In genomic region chr1:115338457-115338820, GRCh38 we compare ENCODE assay signal across 15 cellular contexts. TPM values are rescaled to one million over a fixed set of nuclear protein-coding genes. Genes with fewer than 3 reads are reported as not detected.
DNase-seq lines count a peak whose midpoint lies in the region; ATAC-seq, FAIRE-seq and TF ChIP-seq lines count a peak whose summit lies in the region.
"Had no signal": no experiment of that assay in that cellular context is flagged by ENCODE, and none has a peak within 500 bp of the region (broad histone marks: within the 10 kb centered on the region; RNA-seq: fewer than 3 reads in every experiment).

No MANE protein-coding gene starts in this region.

- H2BK5ac ChIP-seq in H1 (ENCODE audit: low read depth, low read length), result no peak overlapping the region

- H2BK12ac ChIP-seq in H1 (ENCODE audit: low read depth, low read length), result no peak overlapping the region

- H3K4me1 ChIP-seq in HUES64 (ENCODE audit: insufficient read depth, low read length) (no peaks in the 10 kb centered on the region), H1 (replicated peaks in 1 of 4; ENCODE audit: control insufficient read depth in 3 of 4, insufficient read depth in 4 of 4, low read length in 3 of 4) (peaks cover 0 to 7% (median 0%) of the 10 kb centered on the region in 4 experiments; a peak in 4 of 7 replicates), stomach (peaks cover 7 to 43% (median 24%) of the 10 kb centered on the region in 4 donors)

- H2BK20ac ChIP-seq in H1 (ENCODE audit: low read length), result no peak overlapping the region

- peaks cover 8% of the 10 kb centered on the region; the same call in 1 of the 2 replicates for H3K23me2 ChIP-seq in H1 (ENCODE audit: low read depth, low read length)

- no peak for TF ChIP-seq EP300 in H1 (IDR thresholded peaks at IDR 0.05; ENCODE audit: borderline replicate concordance in 1 of 2, low read depth in 2 of 2, low read length in 2 of 2)
- no peak for TF ChIP-seq EP300 in stomach (IDR thresholded peaks at IDR 0.05)

- no peak overlapping the region for H3K23ac ChIP-seq in H1 (ENCODE audit: insufficient read length)

- no peaks in the 10 kb centered on the region for H3K79me1 ChIP-seq in H1 (ENCODE audit: low read depth, low read length)

- no peak overlapping the region for H3K14ac ChIP-seq in H1 (ENCODE audit: insufficient read length)

- H3K56ac ChIP-seq in H1 (replicated peaks; ENCODE audit: insufficient read length, low read depth, low read length), result no peak overlapping the region

- H3K36me3 ChIP-seq in HUES64 (ENCODE audit: insufficient read depth, low read length) (no peaks in the 10 kb centered on the region), H1 (ENCODE audit: control insufficient read depth in 2 of 4, insufficient read depth in 4 of 4, low read length in 3 of 4) (no peaks in the 10 kb centered on the region), kidney epithelial cell (ENCODE audit: control insufficient read depth, insufficient read depth, low read length) (no peaks in the 10 kb centered on the region), stomach (no peaks in the 10 kb centered on the region)
- H3K36me3 ChIP-seq: SJCRH30 had no signal

- H2AK5ac ChIP-seq in H1 (ENCODE audit: low read depth, low read length), result no peak overlapping the region

- CTCF ChIA-PET in H1 (lab: Charles Lee; ENCODE audit: partially characterized antibody), result interaction anchor here (0.6 to 3.4 kb wide), 13 partner anchors 10 to 429 kb away, joined by 3 to 13 read pairs (median 5); no protein-coding TSS in a partner anchor

- POLR2A ChIA-PET in H1 (lab: Charles Lee; ENCODE audit: partially characterized antibody), result interaction anchor here (1.0 to 1.5 kb wide), 2 partner anchors 16 to 38 kb away, joined by 3 to 4 read pairs; no protein-coding TSS in a partner anchor

- peaks cover 0 to 2% of the 10 kb centered on the region in 2 experiments for H4K20me1 ChIP-seq in H1 (replicated peaks in 1 of 2; ENCODE audit: control insufficient read depth in 1 of 2, insufficient read depth in 2 of 2, low read length in 2 of 2)

- H2AFZ ChIP-seq in H1 (ENCODE audit: low read length), result no peak overlapping the region

- peak overlapping the region; percentile 65 to 99 for H3K4me2 ChIP-seq in H1 (ENCODE audit: insufficient read depth in 1 of 2, low read depth in 2 of 2, low read length in 2 of 2)

- TF ChIP-seq CTCF in H1 (IDR thresholded peaks at IDR 0.05; ENCODE audit: control extremely low read depth in 1 of 3, insufficient read depth in 1 of 3, low read depth in 1 of 3, low read length in 3 of 3) (peak in 1 of 3 experiments; percentile 10; a peak in 1 of 4 replicates), kidney epithelial cell (IDR thresholded peaks at IDR 0.05; ENCODE audit: insufficient read depth, low read length, poor library complexity, severe bottlenecking) (peak; percentile 8), stomach (IDR thresholded peaks at IDR 0.05) (no peak)

- H4K91ac ChIP-seq in H1 (replicated peaks; ENCODE audit: insufficient read length, low read length), result no peak overlapping the region

- no peaks in the 10 kb centered on the region for H3K9me3 ChIP-seq in HUES64 (ENCODE audit: insufficient read depth, low read depth, low read length)
- no peaks in the 10 kb centered on the region for H3K9me3 ChIP-seq in H1 (ENCODE audit: insufficient read depth in 2 of 2, low read depth in 1 of 2, low read length in 1 of 2)
- no peaks in the 10 kb centered on the region for H3K9me3 ChIP-seq in stomach
- H3K9me3 ChIP-seq: SJCRH30 had no signal

- WGBS in HUES64, result 3% methylated on average over 25 of the region's 25 CpGs
- 1% methylated on average over 23 of the region's 25 CpGs; no CpG with 5 or more reads in 1 of the 2 experiments for WGBS in H1 (ENCODE audit: extremely low coverage in 1 of 2, insufficient coverage in 1 of 2, insufficient read length in 1 of 2, insufficient replicate concordance in 2 of 2, low coverage in 1 of 2, low lambda C conversion rate in 2 of 2, missing lambda C conversion rate in 1 of 2), 2 experiments
- 21 to 48% (median 26%) methylated on average over 8 to 25 of the region's 25 CpGs for WGBS in stomach, 5 donors

- no peak for FAIRE-seq in H1 (lab: Jason Lieb, UNC)

- H3K27me3 ChIP-seq in HUES64 (ENCODE audit: insufficient read depth, low read length) (peaks cover 58% of the 10 kb centered on the region), H1 (replicated peaks in 1 of 4; ENCODE audit: control insufficient read depth in 3 of 4, extremely low read depth in 1 of 4, insufficient read depth in 3 of 4, low read length in 3 of 4) (peaks cover 7 to 38% (median 29%) of the 10 kb centered on the region in 4 experiments), kidney epithelial cell (ENCODE audit: control insufficient read depth, insufficient read depth, low read length) (peaks cover 6% of the 10 kb centered on the region), stomach (peaks cover 7 to 25% (median 22%) of the 10 kb centered on the region in 3 donors)

- H3K79me2 ChIP-seq in H1 (ENCODE audit: control insufficient read depth in 1 of 2, insufficient read depth in 2 of 2, low read length in 2 of 2), result no peaks in the 10 kb centered on the region

- no peak overlapping the region for H4K5ac ChIP-seq in H1 (ENCODE audit: insufficient read length, low read depth, low read length)

- H2BK120ac ChIP-seq in H1 (replicated peaks; ENCODE audit: low read depth, low read length), result no peak overlapping the region

- intact Hi-C loops in stomach (cut with DNase I; ENCODE audit: low total_unique reads), result no loop called here
- intact Hi-C loops in head of caudate nucleus (cut with DNase I), result no loop called here

- H3K9ac ChIP-seq in HUES64 (ENCODE audit: low read depth, low read length), result 0 out of 2 replicates have a peak overlapping the region, but pooled peaks have one; percentile 17
- H3K9ac ChIP-seq in H1 (replicated peaks in 1 of 4; ENCODE audit: extremely low read depth in 1 of 4, low read depth in 3 of 4, low read length in 3 of 4), result no peak overlapping the region

- H3K18ac ChIP-seq in H1 (ENCODE audit: extremely low read depth, low read length), result no peak overlapping the region

- TF ChIP-seq POLR2A in H1 (IDR thresholded peaks at IDR 0.05; ENCODE audit: control extremely low read depth in 1 of 2, low read depth in 2 of 2, low read length in 2 of 2) (no peak), stomach (IDR thresholded peaks at IDR 0.05) (no peak)

- H3K4me3 ChIP-seq in HUES64 (ENCODE audit: low read length) (peak overlapping the region; percentile 81), H1 (ENCODE audit: extremely low read depth in 1 of 4, insufficient read depth in 2 of 4, low read depth in 3 of 4, low read length in 4 of 4) (peak overlapping the region; percentile 55 to 83 (median 72)), kidney epithelial cell (ENCODE audit: low read depth, low read length) (peak overlapping the region; percentile 50), stomach (peak overlapping the region; percentile 40 to 57 (median 50))

- no peak overlapping the region for H2BK15ac ChIP-seq in H1 (ENCODE audit: low read length)

- no peak overlapping the region for H3K4ac ChIP-seq in H1 (replicated peaks; ENCODE audit: insufficient read length, low read depth, low read length)

- DNase-seq in H1 (ENCODE audit: low read depth in 1 of 2, low spot score in 2 of 2) (no peak), kidney epithelial cell (ENCODE audit: low read depth) (no peak), stomach (no peak), head of caudate nucleus (no peak), NCI-H524 (lab: John Stamatoyannopoulos, UW) (no peak), NCI-H226 (no peak)
- DNase-seq: activated CD4-positive, alpha-beta T cell treated with anti-CD3 and anti-CD28 coated beads, Interleukin-2, amount 10 ng/mL, durations not matched to agents 24 days and 14 days; activated gamma-delta T cell; DMS153; KG1; NCI-H2227 treated with DMSO at 0.1 percent for 48 hours had no signal

- no peak for ATAC-seq in GM19467 (IDR thresholded peaks at IDR 0.05; ENCODE audit: unreplicated experiment)

- TF ChIP-seq RAD21 in H1 (IDR thresholded peaks at IDR 0.05 in 1 of 2, conservative IDR thresholded peaks at IDR 0.05 in 1 of 2; ENCODE audit: low read depth in 2 of 2, low read length in 2 of 2), result no peak

- H4K8ac ChIP-seq in H1 (ENCODE audit: extremely low read depth, insufficient read depth, low read length), result peak overlapping the region; percentile 22; the same call in 1 of the 2 replicates

- H3K27ac ChIP-seq in HUES64 (ENCODE audit: low read depth, low read length) (no peak overlapping the region), H1 (ENCODE audit: low read depth, low read length) (no peak overlapping the region), stomach (peak overlapping the region in 3 of 5 donors; percentile 1 to 74 (median 33))
- H3K27ac ChIP-seq: SJCRH30 had no signal

TF ChIP-seq in H1, 55 proteins besides CTCF, POLR2A, EP300 and RAD21:
- no peak for TF ChIP-seq NRF1 (IDR thresholded peaks at IDR 0.05; ENCODE audit: low read depth, low read length)
- peak; percentile 26 for TF ChIP-seq EZH2 (IDR thresholded peaks at IDR 0.05; ENCODE audit: low read depth, low read length, severe bottlenecking)
TF ChIP-seq in H1: peak in this region for 1.

RNA-seq across cellular contexts. Expression of gene NGF, which starts 0.4 kb away (rescaled TPM):
- 0.20 TPM for polyA plus RNA-seq in HUES64 (2013, experiment 1 of 2)
- not detected for polyA plus RNA-seq in HUES64 (2013, experiment 2 of 2)
- 0.63 TPM in 1 of 2 replicates, not detected in the other for total RNA-seq in H1 (2021; fragmentation: NEBNext Ultra II Directional; extraction: Animal tissue kit (Norgen Biotek cat#: 25700))
- polyA plus RNA-seq in H1 (2011; rRNA removed) (1.6 TPM in 2 replicates), stomach (1 to 10 TPM in 1 of 3 donors, under 1 TPM in 1, not detected in 1; 0.31 to 1.5 TPM)
- polyA plus RNA-seq in H1 (2011; cell fraction: cytosol; rRNA removed), result 1.3 TPM
- polyA plus RNA-seq in H1 (2011; cell fraction: nucleus; rRNA removed), result 1.5 TPM
- polyA plus RNA-seq in H1 (2012, experiment 1 of 2), result 0.47 to 1.1 TPM (median 0.65 TPM) in 4 replicates
- polyA plus RNA-seq in H1 (2012, experiment 2 of 2), result 0.87 TPM
- polyA plus RNA-seq in H1 (2013, experiment 1 of 2), result 0.28 TPM
- 0.44 TPM for polyA plus RNA-seq in H1 (2013, experiment 2 of 2)
- polyA minus RNA-seq in H1 (2011; rRNA and poly(A)+ RNA removed), result 0.54 and 0.73 TPM in 2 replicates
- polyA minus RNA-seq in H1 (2011; cell fraction: cytosol; rRNA and poly(A)+ RNA removed), result not detected
- polyA minus RNA-seq in H1 (2011; cell fraction: nucleus; rRNA and poly(A)+ RNA removed), result not detected
- total RNA-seq in kidney epithelial cell (2.9 and 3.4 TPM in 2 replicates), stomach (1 to 10 TPM in 3 of 5 donors, not detected in 2; 1.8 to 3.1 (median 2.2) TPM)
- total RNA-seq: activated CD4-positive, alpha-beta T cell treated with anti-CD3 and anti-CD28 coated beads, Interleukin-2, amount 10 ng/mL, durations not matched to agents 24 days and 14 days; renal cortical epithelial cell had no signal

Comparison
In these comparisons a context has a peak if more than half of its experiments do, and no peak if none do; other contexts are left out.
1. H3K27ac ChIP-seq: peak in stomach (3 of 5); none in HUES64 (single experiment) and H1 (single experiment).
2. Peak in every context shown above with its lines, with median percentiles within 50 percentile points of each other: H3K4me3 ChIP-seq.